In the genomic region with DNA sequence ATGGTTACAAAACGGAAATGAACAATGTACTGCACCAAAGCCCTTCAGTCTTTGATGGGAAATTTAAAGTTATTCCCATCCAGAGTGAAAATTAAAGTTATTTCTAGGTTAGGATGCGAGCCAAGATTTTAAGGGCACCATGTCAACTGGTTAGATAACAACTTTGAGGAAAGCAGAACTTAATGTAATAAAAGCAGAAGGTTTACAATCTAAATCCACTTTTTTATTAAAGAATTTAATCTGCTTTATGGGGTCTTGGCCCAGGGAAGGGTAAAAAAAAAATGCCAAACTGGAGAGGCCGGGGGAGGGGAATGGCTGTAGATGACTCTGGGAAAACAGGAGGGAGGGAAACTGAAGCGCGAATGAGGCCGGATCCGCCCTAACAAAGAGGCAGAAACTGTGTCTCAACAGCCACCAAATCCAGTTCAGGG, we compare ENCODE assay signal across 1 cellular context.
TF ChIP-seq lines count a peak whose summit lies in the region.

No MANE protein-coding gene starts in this region.

TF ChIP-seq in HepG2, 621 proteins besides CTCF, POLR2A, EP300 and RAD21 (continued from another document):
- TF ChIP-seq, protein P1, sequence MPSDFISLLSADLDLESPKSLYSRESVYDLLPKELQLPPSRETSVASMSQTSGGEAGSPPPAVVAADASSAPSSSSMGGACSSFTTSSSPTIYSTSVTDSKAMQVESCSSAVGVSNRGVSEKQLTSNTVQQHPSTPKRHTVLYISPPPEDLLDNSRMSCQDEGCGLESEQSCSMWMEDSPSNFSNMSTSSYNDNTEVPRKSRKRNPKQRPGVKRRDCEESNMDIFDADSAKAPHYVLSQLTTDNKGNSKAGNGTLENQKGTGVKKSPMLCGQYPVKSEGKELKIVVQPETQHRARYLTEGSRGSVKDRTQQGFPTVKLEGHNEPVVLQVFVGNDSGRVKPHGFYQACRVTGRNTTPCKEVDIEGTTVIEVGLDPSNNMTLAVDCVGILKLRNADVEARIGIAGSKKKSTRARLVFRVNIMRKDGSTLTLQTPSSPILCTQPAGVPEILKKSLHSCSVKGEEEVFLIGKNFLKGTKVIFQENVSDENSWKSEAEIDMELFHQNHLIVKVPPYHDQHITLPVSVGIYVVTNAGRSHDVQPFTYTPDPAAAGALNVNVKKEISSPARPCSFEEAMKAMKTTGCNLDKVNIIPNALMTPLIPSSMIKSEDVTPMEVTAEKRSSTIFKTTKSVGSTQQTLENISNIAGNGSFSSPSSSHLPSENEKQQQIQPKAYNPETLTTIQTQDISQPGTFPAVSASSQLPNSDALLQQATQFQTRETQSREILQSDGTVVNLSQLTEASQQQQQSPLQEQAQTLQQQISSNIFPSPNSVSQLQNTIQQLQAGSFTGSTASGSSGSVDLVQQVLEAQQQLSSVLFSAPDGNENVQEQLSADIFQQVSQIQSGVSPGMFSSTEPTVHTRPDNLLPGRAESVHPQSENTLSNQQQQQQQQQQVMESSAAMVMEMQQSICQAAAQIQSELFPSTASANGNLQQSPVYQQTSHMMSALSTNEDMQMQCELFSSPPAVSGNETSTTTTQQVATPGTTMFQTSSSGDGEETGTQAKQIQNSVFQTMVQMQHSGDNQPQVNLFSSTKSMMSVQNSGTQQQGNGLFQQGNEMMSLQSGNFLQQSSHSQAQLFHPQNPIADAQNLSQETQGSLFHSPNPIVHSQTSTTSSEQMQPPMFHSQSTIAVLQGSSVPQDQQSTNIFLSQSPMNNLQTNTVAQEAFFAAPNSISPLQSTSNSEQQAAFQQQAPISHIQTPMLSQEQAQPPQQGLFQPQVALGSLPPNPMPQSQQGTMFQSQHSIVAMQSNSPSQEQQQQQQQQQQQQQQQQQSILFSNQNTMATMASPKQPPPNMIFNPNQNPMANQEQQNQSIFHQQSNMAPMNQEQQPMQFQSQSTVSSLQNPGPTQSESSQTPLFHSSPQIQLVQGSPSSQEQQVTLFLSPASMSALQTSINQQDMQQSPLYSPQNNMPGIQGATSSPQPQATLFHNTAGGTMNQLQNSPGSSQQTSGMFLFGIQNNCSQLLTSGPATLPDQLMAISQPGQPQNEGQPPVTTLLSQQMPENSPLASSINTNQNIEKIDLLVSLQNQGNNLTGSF (CRISPR knock-in tag; IDR thresholded peaks at IDR 0.05) = no peak
